ENCODE assay signal across 1 cellular context in the genomic region with DNA sequence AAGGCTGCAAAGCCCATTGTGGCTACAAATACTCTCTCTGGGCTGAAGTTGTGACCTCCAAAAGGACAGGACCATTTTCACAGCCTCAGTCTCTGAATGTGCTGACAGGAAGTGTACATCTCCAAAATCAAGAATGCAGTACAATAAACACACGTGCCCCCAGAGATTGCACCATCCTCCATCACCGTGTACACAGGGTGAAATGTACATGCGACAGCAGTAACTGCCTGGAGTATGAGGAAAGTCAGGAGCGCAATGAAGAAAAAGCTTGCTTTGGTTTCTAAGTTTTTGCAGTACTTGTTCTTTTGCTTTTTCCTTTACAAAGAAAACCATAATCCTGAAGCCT.
A peak's percentile ranks its signal among the peaks of the same experiment; 100 is the strongest.
TF ChIP-seq lines count a peak whose summit lies in the region.

No MANE protein-coding gene starts in this region.

TF ChIP-seq in HepG2, 621 proteins besides CTCF, POLR2A, EP300 and RAD21 (continued from another document and continues in another):
- TF ChIP-seq MLXIP (CRISPR knock-in tag; IDR thresholded peaks at IDR 0.05; ENCODE audit: borderline replicate concordance) (no peak), FOXC1 (CRISPR knock-in tag; IDR thresholded peaks at IDR 0.05; ENCODE audit: borderline replicate concordance) (no peak), ZBTB7A (CRISPR knock-in tag; IDR thresholded peaks at IDR 0.05) (no peak), NCOA1 (CRISPR knock-in tag; IDR thresholded peaks at IDR 0.05) (no peak), BCL3 (CRISPR knock-in tag; IDR thresholded peaks at IDR 0.05) (no peak), CEBPB (IDR thresholded peaks at IDR 0.05; ENCODE audit: borderline replicate concordance, low read depth, low read length) (peak; percentile 89), TAF1 (CRISPR knock-in tag; IDR thresholded peaks at IDR 0.05) (no peak), ZBTB33 (CRISPR knock-in tag; IDR thresholded peaks at IDR 0.05) (0 out of 2 replicates have a peak, but pooled peaks have one; percentile 41), TBX2 (CRISPR knock-in tag; IDR thresholded peaks at IDR 0.05; ENCODE audit: borderline replicate concordance) (peak; percentile 33; the same call in 1 of the 2 replicates), HNRNPK (IDR thresholded peaks at IDR 0.05; ENCODE audit: low read depth, low read length, poor library complexity, severe bottlenecking) (no peak), FOXK1 (CRISPR knock-in tag; IDR thresholded peaks at IDR 0.05; ENCODE audit: borderline replicate concordance, low read depth) (peak; percentile 72; the same call in 1 of the 2 replicates), JARID2 (CRISPR knock-in tag; IDR thresholded peaks at IDR 0.05; ENCODE audit: insufficient replicate concordance) (no peak), ZNF75D (CRISPR knock-in tag; IDR thresholded peaks at IDR 0.05; ENCODE audit: borderline replicate concordance) (no peak), RNF219 (CRISPR knock-in tag; IDR thresholded peaks at IDR 0.05) (0 out of 2 replicates have a peak, but pooled peaks have one; percentile 61), ZNF350 (CRISPR knock-in tag; IDR thresholded peaks at IDR 0.05; ENCODE audit: borderline replicate concordance, low read depth) (no peak), ZNF703 (CRISPR knock-in tag; IDR thresholded peaks at IDR 0.05; ENCODE audit: borderline replicate concordance) (no peak), KAT8 (CRISPR knock-in tag; IDR thresholded peaks at IDR 0.05) (no peak), ZNF430 (CRISPR knock-in tag; IDR thresholded peaks at IDR 0.05) (no peak), RBAK (CRISPR knock-in tag; IDR thresholded peaks at IDR 0.05) (no peak), ZNF180 (CRISPR knock-in tag; IDR thresholded peaks at IDR 0.05; ENCODE audit: borderline replicate concordance, low read depth) (no peak), U2AF2 (IDR thresholded peaks at IDR 0.05; ENCODE audit: low read depth, low read length) (no peak), KDM1A (CRISPR knock-in tag; IDR thresholded peaks at IDR 0.05) (peak; percentile 77; the same call in 1 of the 2 replicates), NCOA2 (CRISPR knock-in tag; IDR thresholded peaks at IDR 0.05) (peak; percentile 33; the same call in 1 of the 2 replicates), HMGA1 (CRISPR knock-in tag; conservative IDR thresholded peaks at IDR 0.05) (no peak), MAFG (CRISPR knock-in tag; IDR thresholded peaks at IDR 0.05) (no peak), FOXJ3 (CRISPR knock-in tag; IDR thresholded peaks at IDR 0.05; ENCODE audit: borderline replicate concordance) (no peak), HOXA9 (CRISPR knock-in tag; IDR thresholded peaks at IDR 0.05; ENCODE audit: borderline replicate concordance) (no peak), NFYB (CRISPR knock-in tag; IDR thresholded peaks at IDR 0.05) (no peak), PAF1 (CRISPR knock-in tag; IDR thresholded peaks at IDR 0.05) (no peak), MTA1 (CRISPR knock-in tag; IDR thresholded peaks at IDR 0.05; ENCODE audit: borderline replicate concordance) (no peak), DMAP1 (CRISPR knock-in tag; IDR thresholded peaks at IDR 0.05) (0 out of 2 replicates have a peak, but pooled peaks have one; percentile 23), TBP (CRISPR knock-in tag; IDR thresholded peaks at IDR 0.05) (no peak), ZNF281 (CRISPR knock-in tag; IDR thresholded peaks at IDR 0.05; ENCODE audit: borderline replicate concordance) (peak; percentile 32; the same call in 1 of the 2 replicates), SETDB1 (CRISPR knock-in tag; IDR thresholded peaks at IDR 0.05; ENCODE audit: borderline replicate concordance) (no peak), HNF4G (IDR thresholded peaks at IDR 0.05; ENCODE audit: borderline replicate concordance, low read depth, low read length) (no peak), HNF4G (CRISPR knock-in tag; IDR thresholded peaks at IDR 0.05; ENCODE audit: borderline replicate concordance, low read depth) (0 out of 2 replicates have a peak, but pooled peaks have one; percentile 28), DRAP1 (CRISPR knock-in tag; IDR thresholded peaks at IDR 0.05) (no peak), PAX8 (CRISPR knock-in tag; IDR thresholded peaks at IDR 0.05; ENCODE audit: borderline replicate concordance) (no peak), ZNF639 (CRISPR knock-in tag; conservative IDR thresholded peaks at IDR 0.05) (no peak), GABPA (IDR thresholded peaks at IDR 0.05; ENCODE audit: low read depth, low read length) (no peak), GABPA (CRISPR knock-in tag; IDR thresholded peaks at IDR 0.05; ENCODE audit: low read depth) (no peak), ZNF34 (CRISPR knock-in tag; IDR thresholded peaks at IDR 0.05; ENCODE audit: borderline replicate concordance) (no peak), THAP7 (CRISPR knock-in tag; IDR thresholded peaks at IDR 0.05) (no peak)
- TF ChIP-seq, protein P1, sequence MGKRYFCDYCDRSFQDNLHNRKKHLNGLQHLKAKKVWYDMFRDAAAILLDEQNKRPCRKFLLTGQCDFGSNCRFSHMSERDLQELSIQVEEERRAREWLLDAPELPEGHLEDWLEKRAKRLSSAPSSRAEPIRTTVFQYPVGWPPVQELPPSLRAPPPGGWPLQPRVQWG (CRISPR knock-in tag; IDR thresholded peaks at IDR 0.05; ENCODE audit: borderline replicate concordance, low read depth) = no peak
- TF ChIP-seq, protein P2, sequence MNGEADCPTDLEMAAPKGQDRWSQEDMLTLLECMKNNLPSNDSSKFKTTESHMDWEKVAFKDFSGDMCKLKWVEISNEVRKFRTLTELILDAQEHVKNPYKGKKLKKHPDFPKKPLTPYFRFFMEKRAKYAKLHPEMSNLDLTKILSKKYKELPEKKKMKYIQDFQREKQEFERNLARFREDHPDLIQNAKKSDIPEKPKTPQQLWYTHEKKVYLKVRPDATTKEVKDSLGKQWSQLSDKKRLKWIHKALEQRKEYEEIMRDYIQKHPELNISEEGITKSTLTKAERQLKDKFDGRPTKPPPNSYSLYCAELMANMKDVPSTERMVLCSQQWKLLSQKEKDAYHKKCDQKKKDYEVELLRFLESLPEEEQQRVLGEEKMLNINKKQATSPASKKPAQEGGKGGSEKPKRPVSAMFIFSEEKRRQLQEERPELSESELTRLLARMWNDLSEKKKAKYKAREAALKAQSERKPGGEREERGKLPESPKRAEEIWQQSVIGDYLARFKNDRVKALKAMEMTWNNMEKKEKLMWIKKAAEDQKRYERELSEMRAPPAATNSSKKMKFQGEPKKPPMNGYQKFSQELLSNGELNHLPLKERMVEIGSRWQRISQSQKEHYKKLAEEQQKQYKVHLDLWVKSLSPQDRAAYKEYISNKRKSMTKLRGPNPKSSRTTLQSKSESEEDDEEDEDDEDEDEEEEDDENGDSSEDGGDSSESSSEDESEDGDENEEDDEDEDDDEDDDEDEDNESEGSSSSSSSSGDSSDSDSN (CRISPR knock-in tag; IDR thresholded peaks at IDR 0.05) = no peak
- TF ChIP-seq, protein P3, sequence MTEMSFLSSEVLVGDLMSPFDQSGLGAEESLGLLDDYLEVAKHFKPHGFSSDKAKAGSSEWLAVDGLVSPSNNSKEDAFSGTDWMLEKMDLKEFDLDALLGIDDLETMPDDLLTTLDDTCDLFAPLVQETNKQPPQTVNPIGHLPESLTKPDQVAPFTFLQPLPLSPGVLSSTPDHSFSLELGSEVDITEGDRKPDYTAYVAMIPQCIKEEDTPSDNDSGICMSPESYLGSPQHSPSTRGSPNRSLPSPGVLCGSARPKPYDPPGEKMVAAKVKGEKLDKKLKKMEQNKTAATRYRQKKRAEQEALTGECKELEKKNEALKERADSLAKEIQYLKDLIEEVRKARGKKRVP (CRISPR knock-in tag; IDR thresholded peaks at IDR 0.05) = peak in 1 of 2 experiments; percentile 91; a peak in 2 of 4 replicates
